ENCODE assay signal across 1 cellular context in the genomic region with DNA sequence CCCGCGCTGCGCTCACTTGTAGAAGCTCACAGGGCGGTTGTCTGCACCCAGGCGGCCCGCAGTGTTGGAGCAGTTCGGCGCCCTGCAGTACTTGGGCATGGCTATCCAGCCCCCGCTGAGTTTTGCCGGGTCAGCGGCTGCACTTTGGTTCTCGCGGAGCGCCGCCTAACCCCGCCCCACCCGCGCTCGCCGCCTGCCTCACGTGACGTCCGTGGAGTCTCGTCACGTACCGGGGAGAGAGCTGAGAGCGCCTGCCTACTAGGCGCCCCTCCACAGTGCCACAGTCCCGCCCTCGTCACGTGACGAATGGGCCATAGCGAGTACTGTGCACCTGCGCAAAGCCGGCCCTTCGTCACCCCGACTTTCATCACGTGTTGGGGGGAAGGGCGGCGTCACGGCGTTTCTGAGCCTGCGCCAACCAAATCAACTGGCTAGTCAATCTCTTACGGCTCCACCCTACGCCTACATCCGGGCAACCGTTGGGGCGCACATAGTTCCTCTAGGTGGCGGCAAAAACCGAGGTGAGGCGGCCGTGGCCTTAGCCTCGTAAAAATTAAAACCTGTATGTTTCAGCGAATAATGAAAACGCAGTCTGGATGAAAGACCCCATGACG.
TF ChIP-seq lines count a peak whose summit lies in the region.

A gene with protein sequence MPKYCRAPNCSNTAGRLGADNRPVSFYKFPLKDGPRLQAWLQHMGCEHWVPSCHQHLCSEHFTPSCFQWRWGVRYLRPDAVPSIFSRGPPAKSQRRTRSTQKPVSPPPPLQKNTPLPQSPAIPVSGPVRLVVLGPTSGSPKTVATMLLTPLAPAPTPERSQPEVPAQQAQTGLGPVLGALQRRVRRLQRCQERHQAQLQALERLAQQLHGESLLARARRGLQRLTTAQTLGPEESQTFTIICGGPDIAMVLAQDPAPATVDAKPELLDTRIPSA (minus strand): TSS at position 167 of the 614 bp plus-strand sequence. CDS start 68 bp downstream, at position 99.

TF ChIP-seq in HepG2, 621 proteins besides CTCF, POLR2A, EP300 and RAD21 (continued from another document and continues in another):
- TF ChIP-seq, protein P1, sequence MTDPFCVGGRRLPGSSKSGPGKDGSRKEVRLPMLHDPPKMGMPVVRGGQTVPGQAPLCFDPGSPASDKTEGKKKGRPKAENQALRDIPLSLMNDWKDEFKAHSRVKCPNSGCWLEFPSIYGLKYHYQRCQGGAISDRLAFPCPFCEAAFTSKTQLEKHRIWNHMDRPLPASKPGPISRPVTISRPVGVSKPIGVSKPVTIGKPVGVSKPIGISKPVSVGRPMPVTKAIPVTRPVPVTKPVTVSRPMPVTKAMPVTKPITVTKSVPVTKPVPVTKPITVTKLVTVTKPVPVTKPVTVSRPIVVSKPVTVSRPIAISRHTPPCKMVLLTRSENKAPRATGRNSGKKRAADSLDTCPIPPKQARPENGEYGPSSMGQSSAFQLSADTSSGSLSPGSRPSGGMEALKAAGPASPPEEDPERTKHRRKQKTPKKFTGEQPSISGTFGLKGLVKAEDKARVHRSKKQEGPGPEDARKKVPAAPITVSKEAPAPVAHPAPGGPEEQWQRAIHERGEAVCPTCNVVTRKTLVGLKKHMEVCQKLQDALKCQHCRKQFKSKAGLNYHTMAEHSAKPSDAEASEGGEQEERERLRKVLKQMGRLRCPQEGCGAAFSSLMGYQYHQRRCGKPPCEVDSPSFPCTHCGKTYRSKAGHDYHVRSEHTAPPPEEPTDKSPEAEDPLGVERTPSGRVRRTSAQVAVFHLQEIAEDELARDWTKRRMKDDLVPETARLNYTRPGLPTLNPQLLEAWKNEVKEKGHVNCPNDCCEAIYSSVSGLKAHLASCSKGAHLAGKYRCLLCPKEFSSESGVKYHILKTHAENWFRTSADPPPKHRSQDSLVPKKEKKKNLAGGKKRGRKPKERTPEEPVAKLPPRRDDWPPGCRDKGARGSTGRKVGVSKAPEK (CRISPR knock-in tag; IDR thresholded peaks at IDR 0.05; ENCODE audit: borderline replicate concordance) = peak; percentile 46; the same call in 1 of the 2 replicates
- TF ChIP-seq NFYB (CRISPR knock-in tag; IDR thresholded peaks at IDR 0.05) (no peak), ZNF446 (CRISPR knock-in tag; IDR thresholded peaks at IDR 0.05) (0 out of 2 replicates have a peak, but pooled peaks have one; percentile 73), ZNF30 (CRISPR knock-in tag; IDR thresholded peaks at IDR 0.05) (no peak), PPARG (CRISPR knock-in tag; conservative IDR thresholded peaks at IDR 0.05) (peak; percentile 42), IRX3 (CRISPR knock-in tag; IDR thresholded peaks at IDR 0.05; ENCODE audit: borderline replicate concordance, low read depth) (no peak), HCFC1 (IDR thresholded peaks at IDR 0.05; ENCODE audit: low read depth, low read length) (peak; percentile 26), ZNF883 (CRISPR knock-in tag; IDR thresholded peaks at IDR 0.05; ENCODE audit: not compliant biosample characterization) (peak; percentile 63), TCF7L2 (IDR thresholded peaks at IDR 0.05; ENCODE audit: low read depth, low read length) (no peak), ZNF441 (CRISPR knock-in tag; IDR thresholded peaks at IDR 0.05; ENCODE audit: borderline replicate concordance) (peak; percentile 79; the same call in 1 of the 2 replicates), CREM (IDR thresholded peaks at IDR 0.05) (peak; percentile 75), CREM (CRISPR knock-in tag; IDR thresholded peaks at IDR 0.05) (no peak), ZNF253 (CRISPR knock-in tag; IDR thresholded peaks at IDR 0.05; ENCODE audit: borderline replicate concordance) (no peak), KLF15 (CRISPR knock-in tag; IDR thresholded peaks at IDR 0.05; ENCODE audit: borderline replicate concordance) (peak; percentile 17; the same call in 1 of the 2 replicates), ZNF264 (CRISPR knock-in tag; IDR thresholded peaks at IDR 0.05) (peak; percentile 70; the same call in 1 of the 2 replicates), THAP11 (CRISPR knock-in tag; IDR thresholded peaks at IDR 0.05) (peak; percentile 87), MED8 (CRISPR knock-in tag; IDR thresholded peaks at IDR 0.05; ENCODE audit: insufficient replicate concordance) (peak; percentile 70), ZNF136 (CRISPR knock-in tag; IDR thresholded peaks at IDR 0.05; ENCODE audit: low read depth) (peak; percentile 87)
- TF ChIP-seq, protein P2, sequence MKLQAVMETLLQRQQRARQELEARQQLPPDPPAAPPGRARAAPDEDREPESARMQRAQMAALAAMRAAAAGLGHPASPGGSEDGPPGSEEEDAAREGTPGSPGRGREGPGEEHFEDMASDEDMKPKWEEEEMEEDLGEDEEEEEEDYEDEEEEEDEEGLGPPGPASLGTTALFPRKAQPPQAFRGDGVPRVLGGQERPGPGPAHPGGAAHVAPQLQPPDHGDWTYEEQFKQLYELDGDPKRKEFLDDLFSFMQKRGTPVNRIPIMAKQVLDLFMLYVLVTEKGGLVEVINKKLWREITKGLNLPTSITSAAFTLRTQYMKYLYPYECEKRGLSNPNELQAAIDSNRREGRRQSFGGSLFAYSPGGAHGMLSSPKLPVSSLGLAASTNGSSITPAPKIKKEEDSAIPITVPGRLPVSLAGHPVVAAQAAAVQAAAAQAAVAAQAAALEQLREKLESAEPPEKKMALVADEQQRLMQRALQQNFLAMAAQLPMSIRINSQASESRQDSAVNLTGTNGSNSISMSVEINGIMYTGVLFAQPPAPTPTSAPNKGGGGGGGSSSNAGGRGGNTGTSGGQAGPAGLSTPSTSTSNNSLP (IDR thresholded peaks at IDR 0.05; ENCODE audit: low read depth, low read length) = 0 out of 2 replicates have a peak, but pooled peaks have one; percentile 11
- TF ChIP-seq, protein P3, sequence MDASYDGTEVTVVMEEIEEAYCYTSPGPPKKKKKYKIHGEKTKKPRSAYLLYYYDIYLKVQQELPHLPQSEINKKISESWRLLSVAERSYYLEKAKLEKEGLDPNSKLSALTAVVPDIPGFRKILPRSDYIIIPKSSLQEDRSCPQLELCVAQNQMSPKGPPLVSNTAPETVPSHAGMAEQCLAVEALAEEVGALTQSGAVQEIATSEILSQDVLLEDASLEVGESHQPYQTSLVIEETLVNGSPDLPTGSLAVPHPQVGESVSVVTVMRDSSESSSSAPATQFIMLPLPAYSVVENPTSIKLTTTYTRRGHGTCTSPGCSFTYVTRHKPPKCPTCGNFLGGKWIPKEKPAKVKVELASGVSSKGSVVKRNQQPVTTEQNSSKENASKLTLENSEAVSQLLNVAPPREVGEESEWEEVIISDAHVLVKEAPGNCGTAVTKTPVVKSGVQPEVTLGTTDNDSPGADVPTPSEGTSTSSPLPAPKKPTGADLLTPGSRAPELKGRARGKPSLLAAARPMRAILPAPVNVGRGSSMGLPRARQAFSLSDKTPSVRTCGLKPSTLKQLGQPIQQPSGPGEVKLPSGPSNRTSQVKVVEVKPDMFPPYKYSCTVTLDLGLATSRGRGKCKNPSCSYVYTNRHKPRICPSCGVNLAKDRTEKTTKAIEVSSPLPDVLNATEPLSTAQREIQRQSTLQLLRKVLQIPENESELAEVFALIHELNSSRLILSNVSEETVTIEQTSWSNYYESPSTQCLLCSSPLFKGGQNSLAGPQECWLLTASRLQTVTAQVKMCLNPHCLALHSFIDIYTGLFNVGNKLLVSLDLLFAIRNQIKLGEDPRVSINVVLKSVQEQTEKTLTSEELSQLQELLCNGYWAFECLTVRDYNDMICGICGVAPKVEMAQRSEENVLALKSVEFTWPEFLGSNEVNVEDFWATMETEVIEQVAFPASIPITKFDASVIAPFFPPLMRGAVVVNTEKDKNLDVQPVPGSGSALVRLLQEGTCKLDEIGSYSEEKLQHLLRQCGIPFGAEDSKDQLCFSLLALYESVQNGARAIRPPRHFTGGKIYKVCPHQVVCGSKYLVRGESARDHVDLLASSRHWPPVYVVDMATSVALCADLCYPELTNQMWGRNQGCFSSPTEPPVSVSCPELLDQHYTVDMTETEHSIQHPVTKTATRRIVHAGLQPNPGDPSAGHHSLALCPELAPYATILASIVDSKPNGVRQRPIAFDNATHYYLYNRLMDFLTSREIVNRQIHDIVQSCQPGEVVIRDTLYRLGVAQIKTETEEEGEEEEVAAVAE (CRISPR knock-in tag; IDR thresholded peaks at IDR 0.05; ENCODE audit: borderline replicate concordance) = peak; percentile 87; the same call in 1 of the 2 replicates
- TF ChIP-seq, protein P4, sequence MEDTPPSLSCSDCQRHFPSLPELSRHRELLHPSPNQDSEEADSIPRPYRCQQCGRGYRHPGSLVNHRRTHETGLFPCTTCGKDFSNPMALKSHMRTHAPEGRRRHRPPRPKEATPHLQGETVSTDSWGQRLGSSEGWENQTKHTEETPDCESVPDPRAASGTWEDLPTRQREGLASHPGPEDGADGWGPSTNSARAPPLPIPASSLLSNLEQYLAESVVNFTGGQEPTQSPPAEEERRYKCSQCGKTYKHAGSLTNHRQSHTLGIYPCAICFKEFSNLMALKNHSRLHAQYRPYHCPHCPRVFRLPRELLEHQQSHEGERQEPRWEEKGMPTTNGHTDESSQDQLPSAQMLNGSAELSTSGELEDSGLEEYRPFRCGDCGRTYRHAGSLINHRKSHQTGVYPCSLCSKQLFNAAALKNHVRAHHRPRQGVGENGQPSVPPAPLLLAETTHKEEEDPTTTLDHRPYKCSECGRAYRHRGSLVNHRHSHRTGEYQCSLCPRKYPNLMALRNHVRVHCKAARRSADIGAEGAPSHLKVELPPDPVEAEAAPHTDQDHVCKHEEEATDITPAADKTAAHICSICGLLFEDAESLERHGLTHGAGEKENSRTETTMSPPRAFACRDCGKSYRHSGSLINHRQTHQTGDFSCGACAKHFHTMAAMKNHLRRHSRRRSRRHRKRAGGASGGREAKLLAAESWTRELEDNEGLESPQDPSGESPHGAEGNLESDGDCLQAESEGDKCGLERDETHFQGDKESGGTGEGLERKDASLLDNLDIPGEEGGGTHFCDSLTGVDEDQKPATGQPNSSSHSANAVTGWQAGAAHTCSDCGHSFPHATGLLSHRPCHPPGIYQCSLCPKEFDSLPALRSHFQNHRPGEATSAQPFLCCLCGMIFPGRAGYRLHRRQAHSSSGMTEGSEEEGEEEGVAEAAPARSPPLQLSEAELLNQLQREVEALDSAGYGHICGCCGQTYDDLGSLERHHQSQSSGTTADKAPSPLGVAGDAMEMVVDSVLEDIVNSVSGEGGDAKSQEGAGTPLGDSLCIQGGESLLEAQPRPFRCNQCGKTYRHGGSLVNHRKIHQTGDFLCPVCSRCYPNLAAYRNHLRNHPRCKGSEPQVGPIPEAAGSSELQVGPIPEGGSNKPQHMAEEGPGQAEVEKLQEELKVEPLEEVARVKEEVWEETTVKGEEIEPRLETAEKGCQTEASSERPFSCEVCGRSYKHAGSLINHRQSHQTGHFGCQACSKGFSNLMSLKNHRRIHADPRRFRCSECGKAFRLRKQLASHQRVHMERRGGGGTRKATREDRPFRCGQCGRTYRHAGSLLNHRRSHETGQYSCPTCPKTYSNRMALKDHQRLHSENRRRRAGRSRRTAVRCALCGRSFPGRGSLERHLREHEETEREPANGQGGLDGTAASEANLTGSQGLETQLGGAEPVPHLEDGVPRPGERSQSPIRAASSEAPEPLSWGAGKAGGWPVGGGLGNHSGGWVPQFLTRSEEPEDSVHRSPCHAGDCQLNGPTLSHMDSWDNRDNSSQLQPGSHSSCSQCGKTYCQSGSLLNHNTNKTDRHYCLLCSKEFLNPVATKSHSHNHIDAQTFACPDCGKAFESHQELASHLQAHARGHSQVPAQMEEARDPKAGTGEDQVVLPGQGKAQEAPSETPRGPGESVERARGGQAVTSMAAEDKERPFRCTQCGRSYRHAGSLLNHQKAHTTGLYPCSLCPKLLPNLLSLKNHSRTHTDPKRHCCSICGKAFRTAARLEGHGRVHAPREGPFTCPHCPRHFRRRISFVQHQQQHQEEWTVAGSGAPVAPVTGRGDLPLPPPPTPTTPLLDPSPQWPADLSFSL (CRISPR knock-in tag; IDR thresholded peaks at IDR 0.05) = no peak
- TF ChIP-seq, protein P5, sequence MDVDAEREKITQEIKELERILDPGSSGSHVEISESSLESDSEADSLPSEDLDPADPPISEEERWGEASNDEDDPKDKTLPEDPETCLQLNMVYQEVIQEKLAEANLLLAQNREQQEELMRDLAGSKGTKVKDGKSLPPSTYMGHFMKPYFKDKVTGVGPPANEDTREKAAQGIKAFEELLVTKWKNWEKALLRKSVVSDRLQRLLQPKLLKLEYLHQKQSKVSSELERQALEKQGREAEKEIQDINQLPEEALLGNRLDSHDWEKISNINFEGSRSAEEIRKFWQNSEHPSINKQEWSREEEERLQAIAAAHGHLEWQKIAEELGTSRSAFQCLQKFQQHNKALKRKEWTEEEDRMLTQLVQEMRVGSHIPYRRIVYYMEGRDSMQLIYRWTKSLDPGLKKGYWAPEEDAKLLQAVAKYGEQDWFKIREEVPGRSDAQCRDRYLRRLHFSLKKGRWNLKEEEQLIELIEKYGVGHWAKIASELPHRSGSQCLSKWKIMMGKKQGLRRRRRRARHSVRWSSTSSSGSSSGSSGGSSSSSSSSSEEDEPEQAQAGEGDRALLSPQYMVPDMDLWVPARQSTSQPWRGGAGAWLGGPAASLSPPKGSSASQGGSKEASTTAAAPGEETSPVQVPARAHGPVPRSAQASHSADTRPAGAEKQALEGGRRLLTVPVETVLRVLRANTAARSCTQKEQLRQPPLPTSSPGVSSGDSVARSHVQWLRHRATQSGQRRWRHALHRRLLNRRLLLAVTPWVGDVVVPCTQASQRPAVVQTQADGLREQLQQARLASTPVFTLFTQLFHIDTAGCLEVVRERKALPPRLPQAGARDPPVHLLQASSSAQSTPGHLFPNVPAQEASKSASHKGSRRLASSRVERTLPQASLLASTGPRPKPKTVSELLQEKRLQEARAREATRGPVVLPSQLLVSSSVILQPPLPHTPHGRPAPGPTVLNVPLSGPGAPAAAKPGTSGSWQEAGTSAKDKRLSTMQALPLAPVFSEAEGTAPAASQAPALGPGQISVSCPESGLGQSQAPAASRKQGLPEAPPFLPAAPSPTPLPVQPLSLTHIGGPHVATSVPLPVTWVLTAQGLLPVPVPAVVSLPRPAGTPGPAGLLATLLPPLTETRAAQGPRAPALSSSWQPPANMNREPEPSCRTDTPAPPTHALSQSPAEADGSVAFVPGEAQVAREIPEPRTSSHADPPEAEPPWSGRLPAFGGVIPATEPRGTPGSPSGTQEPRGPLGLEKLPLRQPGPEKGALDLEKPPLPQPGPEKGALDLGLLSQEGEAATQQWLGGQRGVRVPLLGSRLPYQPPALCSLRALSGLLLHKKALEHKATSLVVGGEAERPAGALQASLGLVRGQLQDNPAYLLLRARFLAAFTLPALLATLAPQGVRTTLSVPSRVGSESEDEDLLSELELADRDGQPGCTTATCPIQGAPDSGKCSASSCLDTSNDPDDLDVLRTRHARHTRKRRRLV (CRISPR knock-in tag; IDR thresholded peaks at IDR 0.05) = peak; percentile 94
- TF ChIP-seq, protein P6, sequence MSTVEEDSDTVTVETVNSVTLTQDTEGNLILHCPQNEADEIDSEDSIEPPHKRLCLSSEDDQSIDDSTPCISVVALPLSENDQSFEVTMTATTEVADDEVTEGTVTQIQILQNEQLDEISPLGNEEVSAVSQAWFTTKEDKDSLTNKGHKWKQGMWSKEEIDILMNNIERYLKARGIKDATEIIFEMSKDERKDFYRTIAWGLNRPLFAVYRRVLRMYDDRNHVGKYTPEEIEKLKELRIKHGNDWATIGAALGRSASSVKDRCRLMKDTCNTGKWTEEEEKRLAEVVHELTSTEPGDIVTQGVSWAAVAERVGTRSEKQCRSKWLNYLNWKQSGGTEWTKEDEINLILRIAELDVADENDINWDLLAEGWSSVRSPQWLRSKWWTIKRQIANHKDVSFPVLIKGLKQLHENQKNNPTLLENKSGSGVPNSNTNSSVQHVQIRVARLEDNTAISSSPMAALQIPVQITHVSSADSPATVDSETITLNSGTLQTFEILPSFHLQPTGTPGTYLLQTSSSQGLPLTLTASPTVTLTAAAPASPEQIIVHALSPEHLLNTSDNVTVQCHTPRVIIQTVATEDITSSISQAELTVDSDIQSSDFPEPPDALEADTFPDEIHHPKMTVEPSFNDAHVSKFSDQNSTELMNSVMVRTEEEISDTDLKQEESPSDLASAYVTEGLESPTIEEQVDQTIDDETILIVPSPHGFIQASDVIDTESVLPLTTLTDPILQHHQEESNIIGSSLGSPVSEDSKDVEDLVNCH (CRISPR knock-in tag; IDR thresholded peaks at IDR 0.05) = peak; percentile 90; the same call in 1 of the 2 replicates
